7 cellular contexts compared by ENCODE assay signal in genomic region chr6:52803683-52804255, GRCh38. TPM values are rescaled to one million over a fixed set of nuclear protein-coding genes. Genes with fewer than 3 reads are reported as not detected.
"Had no signal": no experiment of that assay in that cellular context is flagged by ENCODE, and none has a peak within 500 bp of the region (broad histone marks: within the 10 kb centered on the region; RNA-seq: fewer than 3 reads in every experiment).

GSTA1 (minus strand) TSS chr6:52803816; CDS start chr6:52799267, 4,549 bp downstream.

RNA-seq across cellular contexts. Expression of gene GSTA1, which starts in this region (rescaled TPM):
- total RNA-seq: activated CD8-positive, alpha-beta T cell treated with anti-CD3 and anti-CD28 coated beads, Interleukin-2, amount 10 ng/mL, durations not matched to agents 7 days and 5 days; activated T-helper 1 cell treated with anti-CD3 and anti-CD28 coated beads, Interleukin-12 subunit alpha, Interleukin-12 subunit beta, Interleukin-2, Interleukin-4 antibody, amounts not matched to agents 30 ng/mL and 10 ng/mL and 1 ng/mL, durations not matched to agents 14 hours and 24 hours and 36 hours; dermis blood vessel endothelial cell; endothelial cell of umbilical vein; gastroesophageal sphincter; posterior vena cava; urinary bladder had no signal
